In the genomic region with DNA sequence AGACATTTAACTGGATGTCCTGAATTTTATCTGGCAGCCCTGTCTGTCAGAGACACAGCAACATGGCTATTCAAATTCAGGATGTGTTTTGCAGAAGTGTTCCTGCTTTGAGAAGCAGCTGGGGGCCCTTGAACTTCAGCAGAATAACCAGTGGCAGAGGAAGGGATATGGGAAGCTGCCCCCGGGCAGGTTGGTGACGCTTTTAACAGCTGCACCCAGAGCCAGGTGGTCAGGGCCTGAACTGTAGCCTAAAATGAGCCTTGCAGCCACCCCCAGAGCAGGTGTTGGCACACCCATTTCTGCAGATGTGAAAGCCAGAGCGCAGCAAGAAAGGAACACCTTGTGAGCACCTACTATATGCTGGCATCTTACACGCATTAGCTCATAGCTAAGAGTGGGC, we compare ENCODE assay signal across 9 cellular contexts.
DNase-seq lines count a peak whose midpoint lies in the region; ATAC-seq, FAIRE-seq and TF ChIP-seq lines count a peak whose summit lies in the region.
"Had no signal": no experiment of that assay in that cellular context is flagged by ENCODE, and none has a peak within 500 bp of the region (broad histone marks: within the 10 kb centered on the region; RNA-seq: fewer than 3 reads in every experiment).

No MANE protein-coding gene starts in this region.

- H3K9me3 ChIP-seq in DND-41 (ENCODE audit: insufficient read depth, low read length, severe bottlenecking) (no peaks in the 10 kb centered on the region), HUES6 (ENCODE audit: control insufficient read depth, insufficient read depth, low read depth, low read length) (no peaks in the 10 kb centered on the region), GM12878 (replicated peaks; ENCODE audit: control insufficient read depth, insufficient read depth, low read length) (no peaks in the 10 kb centered on the region)

- H3K27me3 ChIP-seq in DND-41 (ENCODE audit: insufficient read depth, low read length, poor library complexity) = no peaks in the 10 kb centered on the region
- H3K27me3 ChIP-seq in HUES6 (ENCODE audit: control insufficient read depth, insufficient read depth, low read length) = no peaks in the 10 kb centered on the region
- H3K27me3 ChIP-seq in GM12878 (replicated peaks in 1 of 2; ENCODE audit: control insufficient read depth in 2 of 2, insufficient read depth in 2 of 2, low read length in 1 of 2) = no peaks in the 10 kb centered on the region

- TF ChIP-seq CTCF in DND-41 (IDR thresholded peaks at IDR 0.05; ENCODE audit: borderline replicate concordance, extremely low read depth, low read length, poor library complexity, severe bottlenecking) (no peak), GM12878 (IDR thresholded peaks at IDR 0.05 in 2 of 3, conservative IDR thresholded peaks at IDR 0.05 in 1 of 3; ENCODE audit: control insufficient read depth in 2 of 3, extremely low read depth in 1 of 3, insufficient read depth in 1 of 3, low read depth in 3 of 3, low read length in 3 of 3) (no peak)

- DNase-seq in DND-41 = peak; percentile 29
- DNase-seq in GM12878 (ENCODE audit: low read depth, low spot score) = peak; percentile 47
- DNase-seq in glomerular visceral epithelial cell (ENCODE audit: extremely low spot score) = no peak
- DNase-seq in DMS114 treated with DMSO at 0.1 percent for 48 hours (lab: John Stamatoyannopoulos, UW; ENCODE audit: unreplicated experiment) = no peak
- DNase-seq in activated effector memory CD4-positive, alpha-beta T cell treated with anti-CD3 and anti-CD28 coated beads, Interleukin-2, amount 50 U/mL, for 16 hours = no peak

- BruUV-seq in GM12878 (replicated peaks; lab: Mats Ljungman, UMichigan) = no TSS peak

- no peak for TF ChIP-seq POLR2A in GM12878 (IDR thresholded peaks at IDR 0.05; ENCODE audit: low read depth, low read length)

- H2AFZ ChIP-seq in DND-41 (ENCODE audit: low read depth, low read length) (no peak overlapping the region), GM12878 (ENCODE audit: control insufficient read depth, low read depth, low read length) (peak overlapping the region; percentile 46)

- intact Hi-C loops in GM12878 (cut with micrococcal nuclease; ENCODE audit: unreplicated experiment) = loop anchor here (2.0 kb wide), 4 partner anchors 42 to 144 kb away; a partner anchor contains a TSS

- H3K79me2 ChIP-seq in DND-41 (ENCODE audit: insufficient read depth, low read length) = no peaks in the 10 kb centered on the region
- no peaks in the 10 kb centered on the region for H3K79me2 ChIP-seq in GM12878 (ENCODE audit: control insufficient read depth, insufficient read depth, low read length)

- CTCF ChIA-PET in GM12878 (lab: Yijun Ruan, JAX) = interaction anchor here (0.8 to 4.2 kb wide), 11 partner anchors 9 to 180 kb away, joined by 3 to 29 read pairs (median 4); no protein-coding TSS in a partner anchor

- H4K20me1 ChIP-seq in DND-41 (ENCODE audit: insufficient read depth, low read length) (no peaks in the 10 kb centered on the region), GM12878 (ENCODE audit: control insufficient read depth, insufficient read depth) (no peaks in the 10 kb centered on the region)

- TF ChIP-seq RAD21 in GM12878 (IDR thresholded peaks at IDR 0.05; ENCODE audit: insufficient read depth, low read depth, low read length) = 0 out of 2 replicates have a peak, but pooled peaks have one; percentile 0

- no peak overlapping the region for H3K27ac ChIP-seq in DND-41 (ENCODE audit: low read length)
- peak overlapping the region; percentile 72; the same call in 1 of the 2 replicates for H3K27ac ChIP-seq in HUES6 (ENCODE audit: low read depth, low read length)
- H3K27ac ChIP-seq in GM12878 (ENCODE audit: control insufficient read depth, insufficient read depth) = peak overlapping the region; percentile 95

- H3K36me3 ChIP-seq in DND-41 (ENCODE audit: insufficient read depth, low read length) (no peaks in the 10 kb centered on the region), HUES6 (ENCODE audit: control insufficient read depth, insufficient read depth, low read length) (no peaks in the 10 kb centered on the region), GM12878 (ENCODE audit: control insufficient read depth in 2 of 2, insufficient read depth in 2 of 2, low read length in 1 of 2) (no peaks in the 10 kb centered on the region)

- WGBS in GM12878 (ENCODE audit: insufficient coverage, insufficient replicate concordance, low lambda C conversion rate, missing lambda C conversion rate) = 13% methylated on average over 4 of the region's 4 CpGs

- H3K9ac ChIP-seq in DND-41 (ENCODE audit: low read depth, low read length) = no peak overlapping the region
- H3K9ac ChIP-seq in HUES6 (ENCODE audit: low read length) = peak overlapping the region; percentile 50
- peak overlapping the region; percentile 18; the same call in 1 of the 2 replicates for H3K9ac ChIP-seq in GM12878 (ENCODE audit: control insufficient read depth, insufficient read depth, low read length)

- ATAC-seq in DND-41 (ENCODE audit: insufficient read depth, low read depth) (peak; percentile 53; the same call in 2 of the 3 replicates), GM21360 (IDR thresholded peaks at IDR 0.05; ENCODE audit: unreplicated experiment) (peak; percentile 38), GM12878 (peak; percentile 64), HG02610 (IDR thresholded peaks at IDR 0.05; ENCODE audit: unreplicated experiment) (no peak)

- RAD21 ChIA-PET in GM12878 (lab: Charles Lee; ENCODE audit: unreplicated experiment) = interaction anchor here (0.7 to 5.8 kb wide), 23 partner anchors 10 to 184 kb away, joined by 3 to 45 read pairs (median 4); a partner anchor contains a TSS

- H3K4me1 ChIP-seq in DND-41 (ENCODE audit: insufficient read depth, low read length) = peaks cover 10% of the 10 kb centered on the region; the same call in 1 of the 2 replicates
- H3K4me1 ChIP-seq in HUES6 (ENCODE audit: control insufficient read depth, insufficient read depth, low read length) = peaks cover 42% of the 10 kb centered on the region
- peaks cover 54% of the 10 kb centered on the region for H3K4me1 ChIP-seq in GM12878 (ENCODE audit: control insufficient read depth, insufficient read depth, low read length)

- no peak overlapping the region for H3K4me3 ChIP-seq in DND-41 (ENCODE audit: low read depth in 1 of 2, low read length in 2 of 2)
- H3K4me3 ChIP-seq in HUES6 (ENCODE audit: low read depth, low read length) = peak overlapping the region; percentile 26; the same call in 1 of the 2 replicates
- H3K4me3 ChIP-seq in GM12878 = no peak overlapping the region
- H3K4me3 ChIP-seq: skin epidermis had no signal

- POLR2A ChIA-PET in GM12878 (lab: Charles Lee) = interaction anchor here (0.6 to 2.2 kb wide), 12 partner anchors 11 to 180 kb away, joined by 3 to 14 read pairs (median 4); a partner anchor contains a TSS

- H3K4me2 ChIP-seq in DND-41 (ENCODE audit: insufficient read depth, low read length) (no peak overlapping the region), GM12878 (ENCODE audit: control insufficient read depth, insufficient read depth) (peak overlapping the region; percentile 61)

- TF ChIP-seq EP300 in GM12878 (IDR thresholded peaks at IDR 0.05; ENCODE audit: borderline replicate concordance in 1 of 2, control insufficient read depth in 1 of 2, low read depth in 2 of 2, low read length in 2 of 2) = no peak; a peak in 1 of 4 replicates

- in situ Hi-C loops in GM12878 (cut with MboI) = no loop called here

- no peak for FAIRE-seq in GM12878 (lab: Jason Lieb, UNC)

- SMC1A ChIA-PET in GM12878 (lab: Charles Lee; ENCODE audit: uncharacterized antibody, unreplicated experiment) = interaction anchor here (0.7 to 5.8 kb wide), 34 partner anchors 8 to 235 kb away, joined by 3 to 60 read pairs (median 5); a partner anchor contains a TSS

TF ChIP-seq in GM12878, 131 proteins besides CTCF, POLR2A, EP300 and RAD21 (continues in another document):
- TF ChIP-seq ZBED1 (IDR thresholded peaks at IDR 0.05; ENCODE audit: borderline replicate concordance) (no peak), BCL11A (IDR thresholded peaks at IDR 0.05; ENCODE audit: low read depth, low read length) (no peak), CEBPB (IDR thresholded peaks at IDR 0.05; ENCODE audit: borderline replicate concordance in 1 of 2, low read depth in 2 of 2, low read length in 2 of 2) (no peak), CREM (IDR thresholded peaks at IDR 0.05; ENCODE audit: low read depth) (peak; percentile 41; the same call in 1 of the 2 replicates), NRF1 (conservative IDR thresholded peaks at IDR 0.05; ENCODE audit: low read depth, low read length) (no peak), BRCA1 (IDR thresholded peaks at IDR 0.05; ENCODE audit: low read depth, low read length) (no peak), POLR2AphosphoS2 (IDR thresholded peaks at IDR 0.05; ENCODE audit: low read depth, low read length) (no peak), YY1 (IDR thresholded peaks at IDR 0.05; ENCODE audit: low read depth, low read length) (no peak), SMAD5 (IDR thresholded peaks at IDR 0.05; ENCODE audit: low read depth) (no peak), FOXK2 (IDR thresholded peaks at IDR 0.05) (no peak), KAT2A (conservative IDR thresholded peaks at IDR 0.05; ENCODE audit: control insufficient read depth, low read depth, low read length) (no peak), EED (IDR thresholded peaks at IDR 0.05; ENCODE audit: low read depth) (peak; percentile 77)
- TF ChIP-seq, protein P1, sequence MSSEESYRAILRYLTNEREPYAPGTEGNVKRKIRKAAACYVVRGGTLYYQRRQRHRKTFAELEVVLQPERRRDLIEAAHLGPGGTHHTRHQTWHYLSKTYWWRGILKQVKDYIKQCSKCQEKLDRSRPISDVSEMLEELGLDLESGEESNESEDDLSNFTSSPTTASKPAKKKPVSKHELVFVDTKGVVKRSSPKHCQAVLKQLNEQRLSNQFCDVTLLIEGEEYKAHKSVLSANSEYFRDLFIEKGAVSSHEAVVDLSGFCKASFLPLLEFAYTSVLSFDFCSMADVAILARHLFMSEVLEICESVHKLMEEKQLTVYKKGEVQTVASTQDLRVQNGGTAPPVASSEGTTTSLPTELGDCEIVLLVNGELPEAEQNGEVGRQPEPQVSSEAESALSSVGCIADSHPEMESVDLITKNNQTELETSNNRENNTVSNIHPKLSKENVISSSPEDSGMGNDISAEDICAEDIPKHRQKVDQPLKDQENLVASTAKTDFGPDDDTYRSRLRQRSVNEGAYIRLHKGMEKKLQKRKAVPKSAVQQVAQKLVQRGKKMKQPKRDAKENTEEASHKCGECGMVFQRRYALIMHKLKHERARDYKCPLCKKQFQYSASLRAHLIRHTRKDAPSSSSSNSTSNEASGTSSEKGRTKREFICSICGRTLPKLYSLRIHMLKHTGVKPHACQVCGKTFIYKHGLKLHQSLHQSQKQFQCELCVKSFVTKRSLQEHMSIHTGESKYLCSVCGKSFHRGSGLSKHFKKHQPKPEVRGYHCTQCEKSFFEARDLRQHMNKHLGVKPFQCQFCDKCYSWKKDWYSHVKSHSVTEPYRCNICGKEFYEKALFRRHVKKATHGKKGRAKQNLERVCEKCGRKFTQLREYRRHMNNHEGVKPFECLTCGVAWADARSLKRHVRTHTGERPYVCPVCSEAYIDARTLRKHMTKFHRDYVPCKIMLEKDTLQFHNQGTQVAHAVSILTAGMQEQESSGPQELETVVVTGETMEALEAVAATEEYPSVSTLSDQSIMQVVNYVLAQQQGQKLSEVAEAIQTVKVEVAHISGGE (CRISPR knock-in tag; IDR thresholded peaks at IDR 0.05) = no peak

Comparison
In these comparisons a context has a peak if more than half of its experiments do, and no peak if none do; other contexts are left out.
1. DNase-seq: peak in DND-41 (single experiment) and GM12878 (single experiment); none in glomerular visceral epithelial cell (single experiment), DMS114 treated with DMSO at 0.1 percent for 48 hours (single experiment) and activated effector memory CD4-positive, alpha-beta T cell treated with anti-CD3 and anti-CD28 coated beads, Interleukin-2, amount 50 U/mL, for 16 hours (single experiment).